ENCODE assay signal across 15 cellular contexts in the genomic region with DNA sequence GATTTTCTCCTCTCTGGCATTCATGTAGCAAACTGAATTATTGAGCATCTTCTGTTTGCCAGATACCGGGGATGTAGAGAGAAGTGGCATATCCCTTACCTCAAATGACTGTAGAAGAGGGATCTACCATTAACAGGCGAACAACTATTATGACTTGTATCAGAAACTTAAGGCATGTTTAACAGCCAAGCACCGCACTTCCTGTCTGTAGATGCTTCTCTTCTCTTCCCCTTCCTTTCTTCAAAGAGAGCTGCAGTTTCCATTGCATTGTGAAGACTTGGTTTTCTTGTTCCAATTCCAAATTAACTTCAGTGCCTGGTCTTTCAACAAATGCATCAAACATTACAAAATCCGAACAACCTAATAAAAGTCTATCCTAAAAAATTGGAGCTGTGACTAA. TPM values are rescaled to one million over a fixed set of nuclear protein-coding genes. Genes with fewer than 3 reads are reported as not detected.
A peak's percentile ranks its signal among the peaks of the same experiment; 100 is the strongest.
DNase-seq lines count a peak whose midpoint lies in the region; ATAC-seq and TF ChIP-seq lines count a peak whose summit lies in the region.
"Had no signal": no experiment of that assay in that cellular context is flagged by ENCODE, and none has a peak within 500 bp of the region (broad histone marks: within the 10 kb centered on the region; RNA-seq: fewer than 3 reads in every experiment).

No MANE protein-coding gene starts in this region.

- H3K23ac ChIP-seq in neuronal stem cell (ENCODE audit: low read depth, low read length, poor library complexity) = no peak overlapping the region

- H3K4me3 Mint-ChIP-seq in activated naive CD4-positive, alpha-beta T cell treated with anti-CD3 and anti-CD28 coated beads, Interleukin-2, amount 10 ng/mL, durations not matched to agents 7 days and 5 days = no peak overlapping the region
- H3K4me3 Mint-ChIP-seq in osteocyte (ENCODE audit: unreplicated experiment) = no peak overlapping the region
- H3K4me3 Mint-ChIP-seq: B cell; CD4-positive, alpha-beta memory T cell had no signal

- intact Hi-C loops in dorsolateral prefrontal cortex (cut with DNase I) = no loop called here

- no peak for DNase-seq in activated naive CD4-positive, alpha-beta T cell treated with anti-CD3 and anti-CD28 coated beads, Interleukin-2, amount 10 ng/mL, durations not matched to agents 7 days and 5 days
- DNase-seq in activated naive CD4-positive, alpha-beta T cell treated with anti-CD3 and anti-CD28 coated beads, Interleukin-2, amount 50 U/mL, for 16 hours = no peak
- peak; percentile 48 for DNase-seq in Jurkat, Clone E6-1 (ENCODE audit: low read depth, low spot score)
- DNase-seq in dorsolateral prefrontal cortex (no peak), neuronal stem cell (ENCODE audit: low spot score) (no peak), inferior parietal cortex (ENCODE audit: extremely low spot score) (no peak), osteocyte (ENCODE audit: extremely low spot score, unreplicated experiment) (no peak)
- DNase-seq: C1 segment of cervical spinal cord; CD4-positive, alpha-beta memory T cell; COR-L47; GF-D8 had no signal

- no peak overlapping the region for H3K4me2 ChIP-seq in neuronal stem cell (ENCODE audit: insufficient read depth, low read length, poor library complexity, severe bottlenecking)

- H3K9ac ChIP-seq in neuronal stem cell (ENCODE audit: low read depth, low read length, poor library complexity) = no peak overlapping the region

- no peak overlapping the region for H3K18ac ChIP-seq in neuronal stem cell (ENCODE audit: low read length)

- peaks cover 1 to 18% of the 10 kb centered on the region in 2 donors for H3K9me3 ChIP-seq in neuronal stem cell (replicated peaks in 1 of 2; ENCODE audit: control insufficient read depth in 2 of 2, insufficient read depth in 1 of 2, low read depth in 1 of 2, low read length in 2 of 2)
- H3K9me3 ChIP-seq: HAP-1 had no signal

- no peak overlapping the region for H2BK15ac ChIP-seq in neuronal stem cell (ENCODE audit: low read length)

- no peak overlapping the region for H2BK12ac ChIP-seq in neuronal stem cell (ENCODE audit: low read length)

- no peak overlapping the region for H3K4ac ChIP-seq in neuronal stem cell (ENCODE audit: low read length)

- H3K4me3 ChIP-seq in Jurkat, Clone E6-1 (ENCODE audit: low read length) = no peak overlapping the region
- no peak overlapping the region for H3K4me3 ChIP-seq in dorsolateral prefrontal cortex
- no peak overlapping the region for H3K4me3 ChIP-seq in neuronal stem cell (ENCODE audit: low read length in 2 of 2)
- H3K4me3 ChIP-seq: HAP-1 had no signal

- no peak overlapping the region for H4K91ac ChIP-seq in neuronal stem cell (ENCODE audit: low read depth, low read length, poor library complexity)

- no peak for ATAC-seq in HG03139 (IDR thresholded peaks at IDR 0.05; ENCODE audit: unreplicated experiment)

- H3K4me1 Mint-ChIP-seq in activated naive CD4-positive, alpha-beta T cell treated with anti-CD3 and anti-CD28 coated beads, Interleukin-2, amount 10 ng/mL, durations not matched to agents 7 days and 5 days = peaks cover 19% of the 10 kb centered on the region
- peaks cover 16% of the 10 kb centered on the region for H3K4me1 Mint-ChIP-seq in osteocyte (ENCODE audit: unreplicated experiment)

- H2AFZ ChIP-seq in neuronal stem cell (ENCODE audit: low read length) = no peak overlapping the region

- peak overlapping the region in 34 of 59 donors; percentile 3 to 89 (median 65) for H3K27ac ChIP-seq in dorsolateral prefrontal cortex
- H3K27ac ChIP-seq in neuronal stem cell (replicated peaks; ENCODE audit: low read length) = peak overlapping the region; percentile 15

- H3K27me3 Mint-ChIP-seq in activated naive CD4-positive, alpha-beta T cell treated with anti-CD3 and anti-CD28 coated beads, Interleukin-2, amount 10 ng/mL, durations not matched to agents 7 days and 5 days = no peaks in the 10 kb centered on the region
- H3K27me3 Mint-ChIP-seq in osteocyte (ENCODE audit: unreplicated experiment) = no peaks in the 10 kb centered on the region
- H3K27me3 Mint-ChIP-seq: B cell; CD4-positive, alpha-beta memory T cell had no signal

- H3K79me1 ChIP-seq in neuronal stem cell (ENCODE audit: low read depth, low read length) = no peaks in the 10 kb centered on the region

- peak overlapping the region; percentile 24 for H3K27ac Mint-ChIP-seq in activated naive CD4-positive, alpha-beta T cell treated with anti-CD3 and anti-CD28 coated beads, Interleukin-2, amount 10 ng/mL, durations not matched to agents 7 days and 5 days
- H3K27ac Mint-ChIP-seq in osteocyte (ENCODE audit: unreplicated experiment) = no peak overlapping the region
- H3K27ac Mint-ChIP-seq: B cell; CD4-positive, alpha-beta memory T cell had no signal

- CTCF ChIA-PET in activated naive CD4-positive, alpha-beta T cell treated with anti-CD3 and anti-CD28 coated beads, Interleukin-2, amount 10 ng/mL, durations not matched to agents 7 days and 5 days (lab: Charles Lee) = no interaction called here

- no peak overlapping the region for H2BK120ac ChIP-seq in neuronal stem cell (ENCODE audit: low read depth, low read length)

- no peak overlapping the region for H3K14ac ChIP-seq in neuronal stem cell (ENCODE audit: low read length)

- peaks cover 0 to 9% of the 10 kb centered on the region in 2 donors for H3K36me3 ChIP-seq in neuronal stem cell (replicated peaks in 1 of 2; ENCODE audit: control insufficient read depth in 2 of 2, insufficient read depth in 2 of 2, low read length in 2 of 2)
- H3K36me3 ChIP-seq: HAP-1 had no signal

- peaks cover 22% of the 10 kb centered on the region for H3K9me3 Mint-ChIP-seq in activated naive CD4-positive, alpha-beta T cell treated with anti-CD3 and anti-CD28 coated beads, Interleukin-2, amount 10 ng/mL, durations not matched to agents 7 days and 5 days
- peaks cover 16% of the 10 kb centered on the region for H3K9me3 Mint-ChIP-seq in osteocyte (ENCODE audit: unreplicated experiment)

- H2AK5ac ChIP-seq in neuronal stem cell (ENCODE audit: low read depth, low read length) = no peak overlapping the region

- H3K4me1 ChIP-seq in neuronal stem cell (ENCODE audit: control insufficient read depth in 2 of 2, insufficient read depth in 1 of 2, low read depth in 1 of 2, low read length in 2 of 2) = peaks cover 0 to 11% of the 10 kb centered on the region in 2 donors
- H3K4me1 ChIP-seq: HAP-1 had no signal

- H3K27me3 ChIP-seq in dorsolateral prefrontal cortex (no peaks in the 10 kb centered on the region), neuronal stem cell (ENCODE audit: control insufficient read depth in 3 of 3, insufficient read depth in 3 of 3, low read depth in 1 of 3, low read length in 3 of 3) (no peaks in the 10 kb centered on the region)

- no peak overlapping the region for H4K8ac ChIP-seq in neuronal stem cell (ENCODE audit: low read depth, low read length)

- TF ChIP-seq CTCF in dorsolateral prefrontal cortex (IDR thresholded peaks at IDR 0.05 in 54 of 56, conservative IDR thresholded peaks at IDR 0.05 in 2 of 56; ENCODE audit: low read depth in 1 of 56, partially characterized antibody in 56 of 56) = no peak
- TF ChIP-seq CTCF in osteocyte (IDR thresholded peaks at IDR 0.05) = no peak

- H2BK5ac ChIP-seq in neuronal stem cell (ENCODE audit: low read length) = no peak overlapping the region

- peaks cover 41% of the 10 kb centered on the region for H3K36me3 Mint-ChIP-seq in activated naive CD4-positive, alpha-beta T cell treated with anti-CD3 and anti-CD28 coated beads, Interleukin-2, amount 10 ng/mL, durations not matched to agents 7 days and 5 days
- peaks cover 22% of the 10 kb centered on the region for H3K36me3 Mint-ChIP-seq in osteocyte (ENCODE audit: unreplicated experiment)

- WGBS in neuronal stem cell (ENCODE audit: extremely low coverage in 2 of 2, insufficient read length in 2 of 2, insufficient replicate concordance in 1 of 2), 2 donors = no CpG with 5 or more reads among the region's 4 CpGs

RNA-seq across cellular contexts. Expression of gene LRRC4, which starts 49.3 kb away (rescaled TPM):
- not detected for polyA plus RNA-seq in Jurkat, Clone E6-1 (2012; ENCODE audit: insufficient read depth, insufficient read length)
- total RNA-seq in dorsolateral prefrontal cortex = 100 to 1,000 TPM in 88 of 120 experiments, 10 to 100 TPM in 32; 44.8 to 204 (median 116) TPM
- polyA plus RNA-seq in neuronal stem cell (2013, experiment 1 of 2) = 50.0 TPM
- 47.3 TPM for polyA plus RNA-seq in neuronal stem cell (2013, experiment 2 of 2)
- total RNA-seq in osteocyte = 0.29 and 0.70 TPM in 2 replicates
- total RNA-seq: CD4-positive, alpha-beta memory T cell; HT1080 had no signal
- polyA plus RNA-seq: CD4-positive, alpha-beta memory T cell had no signal

Comparison
In these comparisons a context has a peak if more than half of its experiments do, and no peak if none do; other contexts are left out.
1. RNA of gene LRRC4, which starts 49.3 kb away (total RNA-seq): 44.8 to 204 TPM in dorsolateral prefrontal cortex; 0.29 to 0.70 TPM in osteocyte; every median in the first group is over 10 times any median in the second.